2 cellular contexts compared by ENCODE assay signal in the genomic region with DNA sequence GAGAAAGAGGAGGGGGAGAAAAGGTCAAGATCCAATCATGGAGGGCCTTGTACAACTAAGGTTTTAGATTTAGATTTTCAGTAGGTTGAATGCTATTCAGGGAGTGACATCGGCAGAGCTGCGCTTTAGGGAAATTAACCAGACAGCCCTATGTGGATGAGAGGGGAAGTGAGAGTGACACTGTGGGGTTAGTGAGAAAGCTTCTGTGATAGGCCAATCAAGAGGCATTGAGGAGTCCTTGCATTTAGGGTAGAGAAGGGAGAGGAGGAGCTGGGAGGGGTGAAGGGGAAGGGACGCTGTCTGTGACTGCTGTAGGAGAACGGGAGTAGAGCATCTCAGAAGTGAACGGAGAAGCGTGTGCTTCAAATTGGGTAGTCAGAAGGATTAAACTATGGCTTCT.
TF ChIP-seq lines count a peak whose summit lies in the region.

No MANE protein-coding gene starts in this region.

TF ChIP-seq in liver, 16 proteins besides CTCF, POLR2A, EP300 and RAD21:
- no peak for TF ChIP-seq YY1 (IDR thresholded peaks at IDR 0.05)

TF ChIP-seq in HepG2, 621 proteins besides CTCF, POLR2A, EP300 and RAD21:
- TF ChIP-seq POLR2AphosphoS2 (IDR thresholded peaks at IDR 0.05; ENCODE audit: low read depth, low read length) (no peak), ZNF207 (IDR thresholded peaks at IDR 0.05; ENCODE audit: borderline replicate concordance) (no peak), ZNF124 (CRISPR knock-in tag; IDR thresholded peaks at IDR 0.05) (no peak), FOXO1 (CRISPR knock-in tag; IDR thresholded peaks at IDR 0.05) (no peak), RXRB (CRISPR knock-in tag; IDR thresholded peaks at IDR 0.05; ENCODE audit: borderline replicate concordance) (no peak), AGO2 (optimal IDR thresholded peaks at IDR 0.05; ENCODE audit: low read depth, low read length) (no peak), NFKBIZ (CRISPR knock-in tag; IDR thresholded peaks at IDR 0.05) (no peak), MBD4 (IDR thresholded peaks at IDR 0.05; ENCODE audit: borderline replicate concordance, low read length) (no peak), NKX3-1 (CRISPR knock-in tag; IDR thresholded peaks at IDR 0.05) (no peak), PHF21A (CRISPR knock-in tag; IDR thresholded peaks at IDR 0.05) (no peak), ELF1 (CRISPR knock-in tag; IDR thresholded peaks at IDR 0.05) (no peak), ZNF644 (CRISPR knock-in tag; IDR thresholded peaks at IDR 0.05; ENCODE audit: low read depth) (no peak), ZNF724P (CRISPR knock-in tag; IDR thresholded peaks at IDR 0.05; ENCODE audit: borderline replicate concordance) (no peak), SALL1 (CRISPR knock-in tag; IDR thresholded peaks at IDR 0.05) (no peak), NBN (conservative IDR thresholded peaks at IDR 0.05) (no peak)
- TF ChIP-seq, protein P1, sequence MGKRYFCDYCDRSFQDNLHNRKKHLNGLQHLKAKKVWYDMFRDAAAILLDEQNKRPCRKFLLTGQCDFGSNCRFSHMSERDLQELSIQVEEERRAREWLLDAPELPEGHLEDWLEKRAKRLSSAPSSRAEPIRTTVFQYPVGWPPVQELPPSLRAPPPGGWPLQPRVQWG (CRISPR knock-in tag; IDR thresholded peaks at IDR 0.05; ENCODE audit: borderline replicate concordance, low read depth), result no peak
- TF ChIP-seq, protein P2, sequence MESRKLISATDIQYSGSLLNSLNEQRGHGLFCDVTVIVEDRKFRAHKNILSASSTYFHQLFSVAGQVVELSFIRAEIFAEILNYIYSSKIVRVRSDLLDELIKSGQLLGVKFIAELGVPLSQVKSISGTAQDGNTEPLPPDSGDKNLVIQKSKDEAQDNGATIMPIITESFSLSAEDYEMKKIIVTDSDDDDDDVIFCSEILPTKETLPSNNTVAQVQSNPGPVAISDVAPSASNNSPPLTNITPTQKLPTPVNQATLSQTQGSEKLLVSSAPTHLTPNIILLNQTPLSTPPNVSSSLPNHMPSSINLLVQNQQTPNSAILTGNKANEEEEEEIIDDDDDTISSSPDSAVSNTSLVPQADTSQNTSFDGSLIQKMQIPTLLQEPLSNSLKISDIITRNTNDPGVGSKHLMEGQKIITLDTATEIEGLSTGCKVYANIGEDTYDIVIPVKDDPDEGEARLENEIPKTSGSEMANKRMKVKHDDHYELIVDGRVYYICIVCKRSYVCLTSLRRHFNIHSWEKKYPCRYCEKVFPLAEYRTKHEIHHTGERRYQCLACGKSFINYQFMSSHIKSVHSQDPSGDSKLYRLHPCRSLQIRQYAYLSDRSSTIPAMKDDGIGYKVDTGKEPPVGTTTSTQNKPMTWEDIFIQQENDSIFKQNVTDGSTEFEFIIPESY (CRISPR knock-in tag; IDR thresholded peaks at IDR 0.05), result no peak
- TF ChIP-seq, protein P3, sequence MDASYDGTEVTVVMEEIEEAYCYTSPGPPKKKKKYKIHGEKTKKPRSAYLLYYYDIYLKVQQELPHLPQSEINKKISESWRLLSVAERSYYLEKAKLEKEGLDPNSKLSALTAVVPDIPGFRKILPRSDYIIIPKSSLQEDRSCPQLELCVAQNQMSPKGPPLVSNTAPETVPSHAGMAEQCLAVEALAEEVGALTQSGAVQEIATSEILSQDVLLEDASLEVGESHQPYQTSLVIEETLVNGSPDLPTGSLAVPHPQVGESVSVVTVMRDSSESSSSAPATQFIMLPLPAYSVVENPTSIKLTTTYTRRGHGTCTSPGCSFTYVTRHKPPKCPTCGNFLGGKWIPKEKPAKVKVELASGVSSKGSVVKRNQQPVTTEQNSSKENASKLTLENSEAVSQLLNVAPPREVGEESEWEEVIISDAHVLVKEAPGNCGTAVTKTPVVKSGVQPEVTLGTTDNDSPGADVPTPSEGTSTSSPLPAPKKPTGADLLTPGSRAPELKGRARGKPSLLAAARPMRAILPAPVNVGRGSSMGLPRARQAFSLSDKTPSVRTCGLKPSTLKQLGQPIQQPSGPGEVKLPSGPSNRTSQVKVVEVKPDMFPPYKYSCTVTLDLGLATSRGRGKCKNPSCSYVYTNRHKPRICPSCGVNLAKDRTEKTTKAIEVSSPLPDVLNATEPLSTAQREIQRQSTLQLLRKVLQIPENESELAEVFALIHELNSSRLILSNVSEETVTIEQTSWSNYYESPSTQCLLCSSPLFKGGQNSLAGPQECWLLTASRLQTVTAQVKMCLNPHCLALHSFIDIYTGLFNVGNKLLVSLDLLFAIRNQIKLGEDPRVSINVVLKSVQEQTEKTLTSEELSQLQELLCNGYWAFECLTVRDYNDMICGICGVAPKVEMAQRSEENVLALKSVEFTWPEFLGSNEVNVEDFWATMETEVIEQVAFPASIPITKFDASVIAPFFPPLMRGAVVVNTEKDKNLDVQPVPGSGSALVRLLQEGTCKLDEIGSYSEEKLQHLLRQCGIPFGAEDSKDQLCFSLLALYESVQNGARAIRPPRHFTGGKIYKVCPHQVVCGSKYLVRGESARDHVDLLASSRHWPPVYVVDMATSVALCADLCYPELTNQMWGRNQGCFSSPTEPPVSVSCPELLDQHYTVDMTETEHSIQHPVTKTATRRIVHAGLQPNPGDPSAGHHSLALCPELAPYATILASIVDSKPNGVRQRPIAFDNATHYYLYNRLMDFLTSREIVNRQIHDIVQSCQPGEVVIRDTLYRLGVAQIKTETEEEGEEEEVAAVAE (CRISPR knock-in tag; IDR thresholded peaks at IDR 0.05; ENCODE audit: borderline replicate concordance), result no peak
